13 cellular contexts compared by ENCODE assay signal in the genomic region with DNA sequence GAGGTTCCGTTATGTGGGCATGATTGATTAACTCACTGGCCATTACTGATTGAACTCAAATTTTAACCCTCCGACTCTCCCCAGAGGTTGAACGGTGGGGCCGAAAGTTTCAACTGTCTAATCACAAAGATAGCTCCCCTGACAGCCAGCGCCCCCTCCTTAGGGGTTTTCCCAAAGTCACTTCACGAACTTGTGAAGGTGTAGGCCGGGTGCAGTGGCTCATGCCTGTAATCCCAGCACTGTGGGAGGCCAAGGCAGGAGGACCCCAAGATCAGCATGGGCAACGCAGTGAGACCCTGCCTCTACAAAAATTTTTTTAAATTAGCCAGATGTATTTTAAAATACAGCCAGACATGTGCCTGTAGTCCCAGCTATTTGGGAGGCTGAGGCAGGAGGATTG. TPM values are rescaled to one million over a fixed set of nuclear protein-coding genes. Genes with fewer than 3 reads are reported as not detected.
DNase-seq lines count a peak whose midpoint lies in the region; ATAC-seq and TF ChIP-seq lines count a peak whose summit lies in the region.
"Had no signal": no experiment of that assay in that cellular context is flagged by ENCODE, and none has a peak within 500 bp of the region (broad histone marks: within the 10 kb centered on the region; RNA-seq: fewer than 3 reads in every experiment).

No MANE protein-coding gene starts in this region.

- no peaks in the 10 kb centered on the region for H3K9me3 Mint-ChIP-seq in activated CD4-positive, alpha-beta memory T cell treated with anti-CD3 and anti-CD28 coated beads, Interleukin-2, amount 10 ng/mL, durations not matched to agents 7 days and 5 days
- H3K9me3 Mint-ChIP-seq: effector memory CD8-positive, alpha-beta T cell; immature natural killer cell had no signal

- ATAC-seq in GM18867 (IDR thresholded peaks at IDR 0.05; ENCODE audit: unreplicated experiment) (no peak), GM21515 (IDR thresholded peaks at IDR 0.05; ENCODE audit: unreplicated experiment) (no peak)
- ATAC-seq: effector memory CD8-positive, alpha-beta T cell had no signal

- no peak for TF ChIP-seq CTCF in GM20000 (IDR thresholded peaks at IDR 0.05; ENCODE audit: extremely low read depth, missing control alignments)

- peak overlapping the region; percentile 30 for H3K27ac Mint-ChIP-seq in activated CD4-positive, alpha-beta memory T cell treated with anti-CD3 and anti-CD28 coated beads, Interleukin-2, amount 10 ng/mL, durations not matched to agents 7 days and 5 days
- H3K27ac Mint-ChIP-seq: effector memory CD8-positive, alpha-beta T cell; immature natural killer cell had no signal

- H3K4me1 Mint-ChIP-seq in activated CD4-positive, alpha-beta memory T cell treated with anti-CD3 and anti-CD28 coated beads, Interleukin-2, amount 10 ng/mL, durations not matched to agents 7 days and 5 days = peaks cover 61% of the 10 kb centered on the region

- peak; percentile 18 for DNase-seq in stimulated activated naive CD4-positive, alpha-beta T cell treated with Interleukin-2 at 50 U/mL for 16 hours (lab: John Stamatoyannopoulos, UW)
- DNase-seq in stimulated activated naive CD4-positive, alpha-beta T cell (lab: John Stamatoyannopoulos, UW) = no peak
- DNase-seq in GM20000 (ENCODE audit: low spot score) (peak; percentile 56), D341Med (ENCODE audit: low spot score) (no peak)
- DNase-seq in activated CD4-positive, alpha-beta memory T cell treated with anti-CD3 and anti-CD28 coated beads, Interleukin-2, amount 10 ng/mL, durations not matched to agents 7 days and 5 days = no peak
- DNase-seq: activated CD4-positive, alpha-beta T cell treated with anti-CD3 and anti-CD28 coated beads for 4 hours; activated naive CD4-positive, alpha-beta T cell; effector memory CD8-positive, alpha-beta T cell; immature natural killer cell; NCI-H2081; uterus had no signal

- peaks cover 5% of the 10 kb centered on the region for H3K36me3 Mint-ChIP-seq in activated CD4-positive, alpha-beta memory T cell treated with anti-CD3 and anti-CD28 coated beads, Interleukin-2, amount 10 ng/mL, durations not matched to agents 7 days and 5 days (ENCODE audit: low read depth)
- H3K36me3 Mint-ChIP-seq: immature natural killer cell had no signal

- H3K4me3 Mint-ChIP-seq in activated CD4-positive, alpha-beta memory T cell treated with anti-CD3 and anti-CD28 coated beads, Interleukin-2, amount 10 ng/mL, durations not matched to agents 7 days and 5 days = no peak overlapping the region
- H3K4me3 Mint-ChIP-seq: effector memory CD8-positive, alpha-beta T cell; immature natural killer cell had no signal

- POLR2A ChIA-PET in activated CD4-positive, alpha-beta memory T cell treated with anti-CD3 and anti-CD28 coated beads, Interleukin-2, amount 10 ng/mL, durations not matched to agents 7 days and 5 days (lab: Charles Lee) = interaction anchor here (1.1 kb wide), 1 partner anchor 13 kb away, joined by 3 read pairs; no protein-coding TSS in a partner anchor

- CTCF ChIA-PET in activated CD4-positive, alpha-beta memory T cell treated with anti-CD3 and anti-CD28 coated beads, Interleukin-2, amount 10 ng/mL, durations not matched to agents 7 days and 5 days (lab: Charles Lee) = interaction anchor here (0.6 to 1.0 kb wide), 2 partner anchors 8 to 42 kb away, joined by 3 to 4 read pairs; no protein-coding TSS in a partner anchor

- peaks cover 2% of the 10 kb centered on the region for H3K27me3 Mint-ChIP-seq in activated CD4-positive, alpha-beta memory T cell treated with anti-CD3 and anti-CD28 coated beads, Interleukin-2, amount 10 ng/mL, durations not matched to agents 7 days and 5 days
- H3K27me3 Mint-ChIP-seq: effector memory CD8-positive, alpha-beta T cell had no signal

RNA-seq across cellular contexts. Expression of a gene that starts 39.8 kb away (rescaled TPM):
- 1 to 10 TPM; 2.1 to 2.2 TPM for total RNA-seq in activated CD4-positive, alpha-beta memory T cell treated with anti-CD3 and anti-CD28 coated beads, Interleukin-2, amount 10 ng/mL, durations not matched to agents 7 days and 5 days

Comparison
In these comparisons a context has a peak if more than half of its experiments do, and no peak if none do; other contexts are left out.
1. DNase-seq: peak in stimulated activated naive CD4-positive, alpha-beta T cell treated with Interleukin-2 at 50 U/mL for 16 hours (single experiment) and GM20000 (single experiment); none in stimulated activated naive CD4-positive, alpha-beta T cell (0 of 6), activated CD4-positive, alpha-beta memory T cell treated with anti-CD3 and anti-CD28 coated beads, Interleukin-2, amount 10 ng/mL, durations not matched to agents 7 days and 5 days (single experiment) and D341Med (single experiment).